In the genomic region with DNA sequence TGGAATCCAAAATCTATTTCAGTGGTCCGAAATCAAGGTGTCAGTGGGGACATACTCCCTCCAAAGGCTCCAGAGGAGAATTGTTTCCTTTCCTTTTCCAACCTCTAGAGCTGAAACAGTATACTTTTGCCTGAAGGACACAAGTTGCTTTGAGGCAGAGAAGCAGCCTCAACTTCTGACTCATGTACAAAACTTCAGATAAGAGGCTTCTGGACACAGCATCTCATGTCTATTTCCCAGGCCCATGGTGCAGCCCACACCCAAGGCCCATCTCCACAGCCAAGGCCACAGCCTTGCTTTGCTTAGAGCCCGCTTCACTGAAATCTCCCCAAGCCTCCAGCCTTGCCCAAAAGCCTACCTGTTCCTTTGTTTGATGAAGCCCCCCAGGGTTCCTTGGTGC, we compare ENCODE assay signal across 13 cellular contexts.
"Had no signal": no experiment of that assay in that cellular context is flagged by ENCODE, and none has a peak within 500 bp of the region (broad histone marks: within the 10 kb centered on the region; RNA-seq: fewer than 3 reads in every experiment).

No MANE protein-coding gene starts in this region.

- H3K4me1 Mint-ChIP-seq: activated B cell treated with CpG ODN at 0.5 μM for 24 hours; activated CD4-positive, alpha-beta T cell treated with anti-CD3 and anti-CD28 coated beads, Interleukin-2, amount 10 ng/mL, durations not matched to agents 7 days and 5 days; mesothelial cell of epicardium; stimulated activated effector memory CD8-positive, alpha-beta T cell treated with anti-CD3 and anti-CD28 coated beads, Interleukin-12 subunit alpha, Interleukin-12 subunit beta, amount 100 ng/mL, for 72 hours had no signal

- H3K36me3 Mint-ChIP-seq: stimulated activated effector memory CD8-positive, alpha-beta T cell treated with anti-CD3 and anti-CD28 coated beads, Interleukin-12 subunit alpha, Interleukin-12 subunit beta, amount 100 ng/mL, for 72 hours had no signal

- H3K4me1 ChIP-seq: ascending aorta, esophagus squamous epithelium, foreskin keratinocyte, tibial artery, uterus had no signal

- H3K36me3 ChIP-seq: ascending aorta, esophagus squamous epithelium, ovary, tibial artery, uterus had no signal

- H3K27me3 ChIP-seq: ascending aorta, foreskin keratinocyte, ovary, uterus had no signal

- FAIRE-seq: colon had no signal

- DNase-seq: activated B cell treated with CpG ODN at 0.5 μM for 24 hours; activated CD4-positive, alpha-beta T cell treated with anti-CD3 and anti-CD28 coated beads, Interleukin-2, amount 10 ng/mL, durations not matched to agents 7 days and 5 days; activated naive CD4-positive, alpha-beta T cell; esophagus squamous epithelium; foreskin keratinocyte; ovary; T-helper 2 cell; tibial artery; uterus had no signal

- H3K9me3 ChIP-seq: uterus had no signal

- H3K4me3 Mint-ChIP-seq: activated B cell treated with CpG ODN at 0.5 μM for 24 hours; activated CD4-positive, alpha-beta T cell treated with anti-CD3 and anti-CD28 coated beads, Interleukin-2, amount 10 ng/mL, durations not matched to agents 7 days and 5 days; mesothelial cell of epicardium; stimulated activated effector memory CD8-positive, alpha-beta T cell treated with anti-CD3 and anti-CD28 coated beads, Interleukin-12 subunit alpha, Interleukin-12 subunit beta, amount 100 ng/mL, for 72 hours had no signal

- H3K4me3 ChIP-seq: ascending aorta, esophagus squamous epithelium, ovary, tibial artery, uterus had no signal

- H3K27ac ChIP-seq: ascending aorta, esophagus squamous epithelium, foreskin keratinocyte, ovary, tibial artery, uterus had no signal

- H3K27ac Mint-ChIP-seq: activated B cell treated with CpG ODN at 0.5 μM for 24 hours; activated CD4-positive, alpha-beta T cell treated with anti-CD3 and anti-CD28 coated beads, Interleukin-2, amount 10 ng/mL, durations not matched to agents 7 days and 5 days; mesothelial cell of epicardium; stimulated activated effector memory CD8-positive, alpha-beta T cell treated with anti-CD3 and anti-CD28 coated beads, Interleukin-12 subunit alpha, Interleukin-12 subunit beta, amount 100 ng/mL, for 72 hours had no signal

- ATAC-seq: foreskin keratinocyte; stimulated activated effector memory CD8-positive, alpha-beta T cell treated with anti-CD3 and anti-CD28 coated beads, Interleukin-12 subunit alpha, Interleukin-12 subunit beta, amount 100 ng/mL, for 72 hours had no signal
